Comparison of ENCODE assay signal across 29 cellular contexts in the genomic region with DNA sequence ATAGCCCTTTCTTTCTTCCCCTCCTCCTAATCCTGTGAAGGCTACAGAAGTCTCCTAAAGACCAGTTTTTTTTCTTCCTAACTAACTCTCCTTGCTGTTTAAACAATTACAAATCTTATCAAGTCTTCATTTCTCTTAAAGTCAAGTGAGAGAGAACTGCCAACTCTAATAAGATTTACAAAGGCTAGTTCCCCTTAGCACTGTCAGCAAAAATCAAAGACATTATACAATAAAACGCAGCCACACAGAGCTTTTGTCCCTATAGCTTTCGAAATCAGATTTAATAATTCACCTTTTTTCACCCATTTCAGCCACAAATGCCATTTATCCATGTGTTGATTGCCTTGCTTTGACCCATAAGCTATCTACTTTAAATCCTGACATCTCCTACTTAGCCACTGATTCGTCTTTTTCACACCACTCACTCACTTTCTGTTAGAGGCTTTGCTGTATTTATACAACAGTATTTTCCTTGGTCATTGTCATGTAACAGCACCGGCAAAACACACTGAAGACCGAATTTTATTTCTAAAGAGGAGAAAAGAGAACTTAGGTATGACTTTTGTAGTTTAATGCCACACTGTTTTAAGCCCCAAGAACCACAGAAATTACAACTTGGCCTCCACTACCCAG. TPM values are rescaled to one million over a fixed set of nuclear protein-coding genes. Genes with fewer than 3 reads are reported as not detected.
DNase-seq lines count a peak whose midpoint lies in the region; ATAC-seq and TF ChIP-seq lines count a peak whose summit lies in the region.
"Had no signal": no experiment of that assay in that cellular context is flagged by ENCODE, and none has a peak within 500 bp of the region (broad histone marks: within the 10 kb centered on the region; RNA-seq: fewer than 3 reads in every experiment).

No MANE protein-coding gene starts in this region.

- H3K4me2 ChIP-seq in GM23338 (peak overlapping the region; percentile 27), SK-N-SH (no peak overlapping the region)
- H3K4me2 ChIP-seq: KMS-11 had no signal

- WGBS in SK-N-SH (ENCODE audit: low lambda C conversion rate), result 19% methylated on average over 5 of the region's 5 CpGs

- DNase-seq in NCI-H2029 treated with DMSO at 0.1 percent for 48 hours (lab: John Stamatoyannopoulos, UW) (peak; percentile 69), NCI-H2029 (lab: John Stamatoyannopoulos, UW) (no peak), GM23338 (ENCODE audit: low spot score) (no peak), SK-N-SH (no peak)
- DNase-seq: activated CD4-positive, alpha-beta T cell treated with anti-CD3 and anti-CD28 coated beads, Interleukin-2, amount 10 ng/mL, durations not matched to agents 7 days and 5 days; aorta; BE2C; central memory CD4-positive, alpha-beta T cell; heart right ventricle; left ventricle myocardium superior; midbrain; NCI-H187; NCI-H69; nephron progenitor cell; SHP77 treated with DMSO at 0.1 percent for 48 hours; stimulated activated CD4-positive, alpha-beta T cell treated with anti-CD3 and anti-CD28 coated beads, Interleukin-1b, Interleukin-23, amount 100 ng/mL, for 48 hours; T-helper 17 cell had no signal

- H3K27me3 ChIP-seq in GM23338 (ENCODE audit: insufficient read depth), result no peaks in the 10 kb centered on the region
- H3K27me3 ChIP-seq in muscle layer of duodenum (ENCODE audit: low read depth, low read length), result no peaks in the 10 kb centered on the region
- H3K27me3 ChIP-seq in SK-N-SH (ENCODE audit: insufficient read depth), result no peaks in the 10 kb centered on the region
- H3K27me3 ChIP-seq: BE2C had no signal

- H3K4me1 ChIP-seq in GM23338 (ENCODE audit: insufficient read depth) (peaks cover 38% of the 10 kb centered on the region), muscle layer of duodenum (ENCODE audit: control insufficient read depth in 1 of 2, insufficient read depth in 2 of 2, low read length in 2 of 2) (no peaks in the 10 kb centered on the region), SK-N-SH (ENCODE audit: control insufficient read depth in 1 of 2, insufficient read depth in 2 of 2, low read depth in 1 of 2, low read length in 1 of 2) (no peaks in the 10 kb centered on the region; a peak in 1 of 4 replicates)
- H3K4me1 ChIP-seq: BE2C, heart right ventricle, prostate gland had no signal

- no peaks in the 10 kb centered on the region; the same call in 1 of the 2 replicates for H3K9me2 ChIP-seq in GM23338 (ENCODE audit: insufficient read depth)
- H3K9me2 ChIP-seq in SK-N-SH, result no peaks in the 10 kb centered on the region

- H3K4me3 Mint-ChIP-seq in GM23338 (peak overlapping the region; percentile 7), brain (peak overlapping the region; percentile 75 to 86 (median 83))
- H3K4me3 Mint-ChIP-seq: activated CD4-positive, alpha-beta T cell treated with anti-CD3 and anti-CD28 coated beads, Interleukin-2, amount 10 ng/mL, durations not matched to agents 7 days and 5 days; nephron progenitor cell; T-helper 17 cell had no signal

- POLR2A ChIA-PET in SK-N-SH (lab: Yijun Ruan, JAX), result no interaction called here

- H2AFZ ChIP-seq in GM23338, result no peak overlapping the region
- no peak overlapping the region for H2AFZ ChIP-seq in SK-N-SH (ENCODE audit: low read depth)

- H3K9me3 ChIP-seq in muscle layer of duodenum (ENCODE audit: control insufficient read depth in 1 of 2, low read length in 2 of 2) (peaks cover 0 to 6% of the 10 kb centered on the region in 2 donors), SK-N-SH (no peaks in the 10 kb centered on the region)
- H3K9me3 ChIP-seq: BE2C, prostate gland had no signal

- TF ChIP-seq EP300 in SK-N-SH (IDR thresholded peaks at IDR 0.05; ENCODE audit: borderline replicate concordance in 1 of 2, low read depth in 1 of 2, low read length in 1 of 2), result no peak

- no peak for TF ChIP-seq CTCF in GM23338 (conservative IDR thresholded peaks at IDR 0.05; ENCODE audit: low read depth in 2 of 2)
- no peak for TF ChIP-seq CTCF in brain (conservative IDR thresholded peaks at IDR 0.05)
- no peak for TF ChIP-seq CTCF in SK-N-SH (IDR thresholded peaks at IDR 0.05)

- TF ChIP-seq RAD21 in SK-N-SH (IDR thresholded peaks at IDR 0.05; ENCODE audit: low read length), result no peak

- CTCF ChIA-PET in SK-N-SH (lab: Yijun Ruan, JAX), result interaction anchor here (0.8 kb wide), 1 partner anchor 71 kb away, joined by 5 read pairs; no protein-coding TSS in a partner anchor

- H3K27ac Mint-ChIP-seq in GM23338, result peak overlapping the region; percentile 69
- H3K27ac Mint-ChIP-seq in brain, result peak overlapping the region; percentile 36 to 94 (median 90)
- H3K27ac Mint-ChIP-seq: activated CD4-positive, alpha-beta T cell treated with anti-CD3 and anti-CD28 coated beads, Interleukin-2, amount 10 ng/mL, durations not matched to agents 7 days and 5 days; activated naive CD4-positive, alpha-beta T cell treated with anti-CD3 and anti-CD28 coated beads, Interleukin-2, amount 50 U/mL, for 72 hours; nephron progenitor cell; T-helper 17 cell had no signal

- H3K36me3 ChIP-seq in GM23338 (ENCODE audit: insufficient read depth), result no peaks in the 10 kb centered on the region
- no peaks in the 10 kb centered on the region for H3K36me3 ChIP-seq in muscle layer of duodenum (ENCODE audit: control insufficient read depth in 1 of 2, insufficient read depth in 2 of 2, low read length in 2 of 2)
- H3K36me3 ChIP-seq in SK-N-SH (replicated peaks in 1 of 2; ENCODE audit: control insufficient read depth in 1 of 2, insufficient read depth in 2 of 2, low read length in 1 of 2), result no peaks in the 10 kb centered on the region
- H3K36me3 ChIP-seq: BE2C, heart right ventricle, prostate gland had no signal

- ATAC-seq in GM23338, result no peak
- ATAC-seq in GM19035 (IDR thresholded peaks at IDR 0.05; ENCODE audit: unreplicated experiment), result no peak
- ATAC-seq in GM21423 (IDR thresholded peaks at IDR 0.05; ENCODE audit: unreplicated experiment), result no peak
- ATAC-seq: activated naive CD4-positive, alpha-beta T cell treated with anti-CD3 and anti-CD28 coated beads, Interleukin-2, amount 50 U/mL, for 72 hours; heart right ventricle; left ventricle myocardium superior; T-helper 17 cell had no signal

- H3K4me3 ChIP-seq in GM23338 (peak overlapping the region; percentile 7; the same call in 1 of the 2 replicates), muscle layer of duodenum (ENCODE audit: low read depth in 1 of 2, low read length in 2 of 2) (no peak overlapping the region), SK-N-SH (ENCODE audit: low read depth in 2 of 2, low read length in 1 of 2) (no peak overlapping the region)
- H3K4me3 ChIP-seq: heart right ventricle, prostate gland, skin epidermis had no signal

- H3K27ac ChIP-seq in GM23338 (ENCODE audit: low read depth) (peak overlapping the region; percentile 28; the same call in 1 of the 2 replicates), muscle layer of duodenum (ENCODE audit: low read length) (peak overlapping the region; percentile 32), SK-N-SH (ENCODE audit: low read depth in 2 of 2, low read length in 1 of 2) (no peak overlapping the region)
- H3K27ac ChIP-seq: epithelial cell of prostate, heart right ventricle, KMS-11, prostate gland, skin epidermis had no signal

- H3K4me1 Mint-ChIP-seq in GM23338 (peaks cover 49% of the 10 kb centered on the region), brain (peaks cover 83% of the 10 kb centered on the region)
- H3K4me1 Mint-ChIP-seq: activated CD4-positive, alpha-beta T cell treated with anti-CD3 and anti-CD28 coated beads, Interleukin-2, amount 10 ng/mL, durations not matched to agents 7 days and 5 days; T-helper 17 cell had no signal

- H3K27me3 Mint-ChIP-seq in GM23338 (ENCODE audit: insufficient read depth, low read depth, poor library complexity) (no peaks in the 10 kb centered on the region), brain (peaks cover 10% of the 10 kb centered on the region)
- H3K27me3 Mint-ChIP-seq: activated CD4-positive, alpha-beta T cell treated with anti-CD3 and anti-CD28 coated beads, Interleukin-2, amount 10 ng/mL, durations not matched to agents 7 days and 5 days; T-helper 17 cell had no signal

- H3F3A ChIP-seq in GM23338 (replicated peaks; ENCODE audit: low read depth) (no peaks in the 10 kb centered on the region), SK-N-SH (replicated peaks; ENCODE audit: insufficient read depth) (no peaks in the 10 kb centered on the region)

- H3K9ac ChIP-seq in SK-N-SH, result no peak overlapping the region
- H3K9ac ChIP-seq: KMS-11 had no signal

- H3K79me2 ChIP-seq in GM23338 (replicated peaks; ENCODE audit: insufficient read depth) (peaks cover 64% of the 10 kb centered on the region), SK-N-SH (ENCODE audit: insufficient read depth) (no peaks in the 10 kb centered on the region)

- H3K9me3 Mint-ChIP-seq in GM23338 (peaks cover 5% of the 10 kb centered on the region; the same call in 2 of the 3 replicates), brain (peaks cover 0 to 11% (median 6%) of the 10 kb centered on the region in 5 experiments)

- H4K20me1 ChIP-seq in GM23338 (replicated peaks; ENCODE audit: insufficient read depth) (no peaks in the 10 kb centered on the region), SK-N-SH (ENCODE audit: insufficient read depth) (no peaks in the 10 kb centered on the region)

- H3K36me3 Mint-ChIP-seq in GM23338 (ENCODE audit: low read depth) (peaks cover 18% of the 10 kb centered on the region), brain (peaks cover 25% of the 10 kb centered on the region)

TF ChIP-seq in SK-N-SH, 30 proteins besides CTCF, POLR2A, EP300 and RAD21:
- no peak for TF ChIP-seq GABPA (IDR thresholded peaks at IDR 0.05; ENCODE audit: low read depth)
- TF ChIP-seq YY1 (IDR thresholded peaks at IDR 0.05; ENCODE audit: low read depth), result no peak
- TF ChIP-seq TEAD4 (IDR thresholded peaks at IDR 0.05; ENCODE audit: borderline replicate concordance, insufficient read depth), result no peak
- TF ChIP-seq NFIC (IDR thresholded peaks at IDR 0.05; ENCODE audit: borderline replicate concordance), result no peak
- TF ChIP-seq FOXM1 (IDR thresholded peaks at IDR 0.05; ENCODE audit: low read depth), result no peak
- TF ChIP-seq RXRA (IDR thresholded peaks at IDR 0.05; ENCODE audit: borderline replicate concordance, low read depth), result no peak
- TF ChIP-seq JUND (IDR thresholded peaks at IDR 0.05), result no peak
- no peak for TF ChIP-seq RCOR1 (IDR thresholded peaks at IDR 0.05; ENCODE audit: low read length)

RNA-seq across cellular contexts. Expression of a gene that starts 5.9 kb away (rescaled TPM):
- total RNA-seq in GM23338 (2014; rRNA removed; shearing (Covaris generic)), result 34.6 and 41.3 TPM in 2 replicates
- polyA plus RNA-seq in GM23338 (2016; fragmentation: Nextera tagmentation; extraction: Ambion mirVana) (21.0 and 25.7 TPM in 2 replicates), brain (ENCODE audit: insufficient read depth, low read depth, low replicate concordance) (19.4 TPM), SK-N-SH (2012; rRNA removed) (0.05 and 0.76 TPM in 2 replicates)
- polyA plus RNA-seq in SK-N-SH (2012; cell fraction: cytosol; rRNA removed), result 0.13 and 0.17 TPM in 2 replicates
- 0.08 and 0.20 TPM in 2 replicates for polyA plus RNA-seq in SK-N-SH (2012; cell fraction: nucleus; rRNA removed)
- total RNA-seq: A673; activated CD4-positive, alpha-beta T cell treated with anti-CD3 and anti-CD28 coated beads, Interleukin-2, amount 10 ng/mL, durations not matched to agents 7 days and 5 days; activated naive CD4-positive, alpha-beta T cell treated with anti-CD3 and anti-CD28 coated beads, Interleukin-2, amount 50 U/mL, for 72 hours; fibroblast of villous mesenchyme; HT-29; T-helper 17 cell had no signal
- polyA plus RNA-seq: aorta had no signal

Comparison
In these comparisons a context has a peak if more than half of its experiments do, and no peak if none do; other contexts are left out.
1. H3K27ac ChIP-seq: peak in GM23338 (single experiment) and muscle layer of duodenum (single experiment); none in SK-N-SH (0 of 2).
2. RNA of a gene that starts 5.9 kb away (polyA plus RNA-seq): 21.0 to 25.7 TPM in GM23338 and 19.4 TPM in brain (single experiment); 0.05 to 0.76 TPM in SK-N-SH; every median in the first group is over 10 times any median in the second.